ENCODE assay signal across 18 cellular contexts in the genomic region with DNA sequence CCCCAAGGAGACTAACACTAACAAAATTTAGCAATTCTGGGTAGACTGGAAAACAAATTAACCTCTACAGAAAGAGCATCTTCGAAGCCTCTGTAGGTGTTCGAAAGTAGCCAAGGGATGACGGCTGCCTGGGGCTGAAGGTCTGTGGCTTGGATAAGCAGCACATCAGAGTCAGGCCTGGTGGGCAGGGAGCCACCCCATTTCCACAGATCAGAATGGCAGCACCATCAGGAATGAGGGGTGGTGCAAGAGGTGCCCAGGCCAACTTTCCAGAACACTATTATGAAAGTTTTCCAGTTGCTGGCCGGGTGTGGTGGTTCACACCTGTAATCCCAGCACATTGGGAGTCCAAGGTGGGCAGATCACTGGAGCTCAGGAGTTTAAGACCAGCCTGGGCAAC. TPM values are rescaled to one million over a fixed set of nuclear protein-coding genes. Genes with fewer than 3 reads are reported as not detected.
"Had no signal": no experiment of that assay in that cellular context is flagged by ENCODE, and none has a peak within 500 bp of the region (broad histone marks: within the 10 kb centered on the region; RNA-seq: fewer than 3 reads in every experiment).

No MANE protein-coding gene starts in this region.

- H3K4me2 ChIP-seq: SK-N-SH had no signal

- FAIRE-seq: K562, RCC 7860 had no signal

- H3K9me3 Mint-ChIP-seq: IgD-negative memory B cell had no signal

- H3K4me3 ChIP-seq: K562 had no signal

- H3K9ac ChIP-seq: SK-N-SH had no signal

- H3K27ac Mint-ChIP-seq: IgD-negative memory B cell had no signal

- H3K4me1 Mint-ChIP-seq: IgD-negative memory B cell had no signal

- H3K4me3 Mint-ChIP-seq: IgD-negative memory B cell had no signal

- H3K9me3 ChIP-seq: SK-N-SH had no signal

- DNase-seq: NCI-H1092, NCI-H1436, NCI-H187, NCI-H2029, NCI-H2081 treated with DMSO at 0.1 percent for 48 hours, NCI-H2171, NCI-H226, NCI-H446, NCI-H510A, NCI-H524 treated with DMSO at 0.1 percent for 48 hours, NCI-H69, NCI-H774, RPMI8226, SHP77, SK-N-SH had no signal

- ATAC-seq: K562 had no signal

RNA-seq across cellular contexts. Expression of a gene that starts 57.9 kb away (rescaled TPM):
- total RNA-seq: K562 had no signal
